Comparison of ENCODE assay signal across 26 cellular contexts in genomic region chr9:127119319-127119709, GRCh38. TPM values are rescaled to one million over a fixed set of nuclear protein-coding genes. Genes with fewer than 3 reads are reported as not detected.
DNase-seq lines count a peak whose midpoint lies in the region; ATAC-seq, FAIRE-seq and TF ChIP-seq lines count a peak whose summit lies in the region.
"Had no signal": no experiment of that assay in that cellular context is flagged by ENCODE, and none has a peak within 500 bp of the region (broad histone marks: within the 10 kb centered on the region; RNA-seq: fewer than 3 reads in every experiment).

No MANE protein-coding gene starts in this region.

- dilution Hi-C loops in IMR-90 (cut with HindIII; ENCODE audit: low sequenced_read_pairs, unreplicated experiment): no loop called here

- H3K9ac ChIP-seq in BLaER1 (no peak overlapping the region), IMR-90 (ENCODE audit: low read depth, low read length) (no peak overlapping the region), K562 (ENCODE audit: insufficient read depth in 1 of 2, low read depth in 2 of 2, low read length in 2 of 2) (no peak overlapping the region), rectal smooth muscle tissue (ENCODE audit: low read length) (no peak overlapping the region)
- H3K9ac ChIP-seq: SK-N-SH had no signal

- peaks cover 26 to 63% of the 10 kb centered on the region in 2 experiments for H3K79me1 ChIP-seq in IMR-90 (ENCODE audit: low read depth in 1 of 2, low read length in 2 of 2)

- TF ChIP-seq CTCF in IMR-90 (conservative IDR thresholded peaks at IDR 0.05; ENCODE audit: low read depth, low read length) (no peak), K562 (IDR thresholded peaks at IDR 0.05 in 2 of 3, conservative IDR thresholded peaks at IDR 0.05 in 1 of 3; ENCODE audit: insufficient read depth in 2 of 3, low read depth in 1 of 3, low read length in 3 of 3) (no peak)

- H3K9me1 ChIP-seq in IMR-90 (ENCODE audit: insufficient read depth, low read length) (peaks cover 32% of the 10 kb centered on the region), K562 (ENCODE audit: control insufficient read depth, insufficient read depth, low read length) (no peaks in the 10 kb centered on the region)

- WGBS in IMR-90 (ENCODE audit: extremely low coverage in 2 of 2, insufficient read length in 1 of 2), 2 experiments: 100% methylated on average over 1 of the region's 4 CpGs; no CpG with 5 or more reads in 1 of the 2 experiments
- 3% methylated on average over 4 of the region's 4 CpGs for WGBS in K562 (ENCODE audit: insufficient coverage, low coverage, missing lambda C conversion rate)

- H3K4me1 ChIP-seq in BLaER1 (peaks cover 91% of the 10 kb centered on the region), IMR-90 (ENCODE audit: control insufficient read depth, insufficient read depth, low read length) (peaks cover 30% of the 10 kb centered on the region), K562 (replicated peaks in 1 of 2; ENCODE audit: control insufficient read depth in 2 of 2, insufficient read depth in 2 of 2, low read length in 2 of 2) (peaks cover 0 to 14% of the 10 kb centered on the region in 2 experiments; a peak in 3 of 5 replicates), rectal smooth muscle tissue (ENCODE audit: control insufficient read depth, insufficient read depth, low read length) (peaks cover 15% of the 10 kb centered on the region)

- peak overlapping the region; percentile 29; the same call in 1 of the 2 replicates for H2AK5ac ChIP-seq in IMR-90 (ENCODE audit: low read depth, low read length)

- H3K18ac ChIP-seq in IMR-90 (ENCODE audit: low read depth, low read length): no peak overlapping the region

- POLR2A ChIA-PET in IMR-90 (lab: Charles Lee; ENCODE audit: unreplicated experiment) (no interaction called here), K562 (lab: Yijun Ruan, JAX) (interaction anchor here (0.6 to 1.2 kb wide), 3 partner anchors 10 to 37 kb away, joined by 3 to 6 read pairs (median 5); no protein-coding TSS in a partner anchor)

- no peaks in the 10 kb centered on the region for H3K79me2 ChIP-seq in K562 (ENCODE audit: control insufficient read depth, insufficient read depth, low read length)

- 0 out of 2 replicates have a peak overlapping the region, but pooled peaks have one; percentile 2 for H3K4ac ChIP-seq in IMR-90 (ENCODE audit: low read depth, low read length)

- H3K27ac ChIP-seq in BLaER1 (no peak overlapping the region), IMR-90 (ENCODE audit: insufficient read depth, low read length) (no peak overlapping the region), K562 (ENCODE audit: extremely low read depth, low read depth, low read length) (no peak overlapping the region), rectal smooth muscle tissue (ENCODE audit: low read depth, low read length) (peak overlapping the region; percentile 1)
- H3K27ac ChIP-seq: upper lobe of right lung had no signal

- CTCF ChIA-PET in IMR-90 (lab: Yijun Ruan, JAX) (interaction anchor here (0.8 kb wide), 1 partner anchor 13 kb away, joined by 3 read pairs; no protein-coding TSS in a partner anchor), K562 (lab: Yijun Ruan, JAX; ENCODE audit: low intra/inter-chr PET ratio) (no interaction called here)

- no peak overlapping the region for H3K56ac ChIP-seq in IMR-90 (ENCODE audit: extremely low read depth, insufficient read depth, low read length)

- BruUV-seq in IMR-90 (replicated peaks; lab: Mats Ljungman, UMichigan): no TSS peak
- BruUV-seq in K562 (replicated peaks; lab: Mats Ljungman, UMichigan): no TSS peak

- no peak for TF ChIP-seq EP300 in K562 (IDR thresholded peaks at IDR 0.05; ENCODE audit: low read length)

- peak overlapping the region; percentile 45; the same call in 1 of the 2 replicates for H3K23ac ChIP-seq in IMR-90 (ENCODE audit: low read depth, low read length)

- in situ Hi-C loops in IMR-90 (cut with MboI; ENCODE audit: low sequenced_read_pairs): no loop called here
- in situ Hi-C loops in K562 (cut with MboI): no loop called here

- ATAC-seq in IMR-90 (ENCODE audit: low read depth): no peak
- no peak for ATAC-seq in K562
- no peak for ATAC-seq in GM18909 (IDR thresholded peaks at IDR 0.05; ENCODE audit: poor library complexity, unreplicated experiment)
- no peak for ATAC-seq in GM21825 (IDR thresholded peaks at IDR 0.05; ENCODE audit: unreplicated experiment)
- ATAC-seq: activated CD4-positive, alpha-beta T cell treated with anti-CD3 and anti-CD28 coated beads for 36 hours; left ventricle myocardium superior; naive thymus-derived CD4-positive, alpha-beta T cell; upper lobe of right lung had no signal

- H4K8ac ChIP-seq in IMR-90 (ENCODE audit: low read depth in 2 of 2, low read length in 2 of 2): no peak overlapping the region

- H3K36me3 ChIP-seq in BLaER1 (0 out of 2 replicates have a peak, but pooled peaks cover 3% of the 10 kb centered on the region), IMR-90 (ENCODE audit: control insufficient read depth, insufficient read depth, low read length) (peaks cover 44% of the 10 kb centered on the region), K562 (ENCODE audit: control insufficient read depth, insufficient read depth, low read length) (no peaks in the 10 kb centered on the region), rectal smooth muscle tissue (ENCODE audit: control insufficient read depth, insufficient read depth, low read length) (no peaks in the 10 kb centered on the region)
- H3K36me3 ChIP-seq: upper lobe of right lung had no signal

- FAIRE-seq in K562 (lab: Jason Lieb, UNC): no peak
- FAIRE-seq: D721Med, endothelial cell of umbilical vein, islet of Langerhans had no signal

- no peak overlapping the region for H2BK120ac ChIP-seq in IMR-90 (ENCODE audit: low read depth, low read length)

- H3K4me2 ChIP-seq in BLaER1 (peak overlapping the region; percentile 99), IMR-90 (ENCODE audit: low read depth, low read length) (peak overlapping the region; percentile 69; the same call in 1 of the 2 replicates), K562 (ENCODE audit: insufficient read depth, low read length) (no peak overlapping the region)
- H3K4me2 ChIP-seq: SK-N-SH had no signal

- H2BK20ac ChIP-seq in IMR-90 (ENCODE audit: low read depth, low read length): no peak overlapping the region

- H2BK15ac ChIP-seq in IMR-90 (ENCODE audit: low read depth, low read length): no peak overlapping the region

- H4K91ac ChIP-seq in IMR-90 (ENCODE audit: insufficient read depth, low read depth, low read length): no peak overlapping the region

- H3K4me3 ChIP-seq in BLaER1 (no peak overlapping the region), IMR-90 (ENCODE audit: insufficient read depth, low read depth, low read length) (no peak overlapping the region), K562 (no peak overlapping the region), rectal smooth muscle tissue (ENCODE audit: low read length) (no peak overlapping the region)
- H3K4me3 ChIP-seq: upper lobe of right lung had no signal

- peaks cover 6% of the 10 kb centered on the region; the same call in 1 of the 2 replicates for H4K20me1 ChIP-seq in BLaER1
- H4K20me1 ChIP-seq in IMR-90 (ENCODE audit: insufficient read depth, low read length): peaks cover 40% of the 10 kb centered on the region
- H4K20me1 ChIP-seq in K562 (replicated peaks; ENCODE audit: control insufficient read depth, insufficient read depth, low read length): peaks cover 23% of the 10 kb centered on the region

- no peak overlapping the region for H2AFZ ChIP-seq in IMR-90 (replicated peaks; ENCODE audit: low read length, poor library complexity)
- no peak overlapping the region for H2AFZ ChIP-seq in K562 (ENCODE audit: low read depth, low read length)

- no peak for TF ChIP-seq POLR2A in IMR-90 (IDR thresholded peaks at IDR 0.05; ENCODE audit: low read depth, low read length)
- TF ChIP-seq POLR2A in K562 (conservative IDR thresholded peaks at IDR 0.05): no peak

- DNase-seq in IMR-90: no peak
- no peak for DNase-seq in K562 (ENCODE audit: extremely low read depth in 1 of 4, low spot score in 3 of 4)
- no peak for DNase-seq in NCI-H446 (lab: John Stamatoyannopoulos, UW)
- DNase-seq: activated CD4-positive, alpha-beta T cell treated with anti-CD3 and anti-CD28 coated beads for 36 hours; activated gamma-delta T cell treated with Interleukin-2 at 50 U/mL for 16 hours; activated T-cell treated with anti-CD3 and anti-CD28 coated beads, Interleukin-2, amount 50 U/mL, for 1 hour; CD4-positive, CD25-positive, alpha-beta regulatory T cell; EL; GOT3; left ventricle myocardium superior; naive thymus-derived CD4-positive, alpha-beta T cell; NCI-H1417 treated with DMSO at 0.1 percent for 48 hours; NCI-H2081; NCI-H2227 treated with DMSO at 0.1 percent for 48 hours; retina; SK-N-SH; T-helper 2 cell; upper lobe of right lung had no signal

- intact Hi-C loops in IMR-90 (cut with micrococcal nuclease): no loop called here
- intact Hi-C loops in K562 (cut with micrococcal nuclease): no loop called here

- H3K9me3 ChIP-seq in BLaER1: no peaks in the 10 kb centered on the region
- no peaks in the 10 kb centered on the region for H3K9me3 ChIP-seq in IMR-90 (ENCODE audit: control insufficient read depth, insufficient read depth, low read length)
- no peaks in the 10 kb centered on the region for H3K9me3 ChIP-seq in K562 (replicated peaks; ENCODE audit: control insufficient read depth, insufficient read depth, low read depth, low read length)
- H3K9me3 ChIP-seq: SK-N-SH, upper lobe of right lung had no signal

- no peak overlapping the region for H3K14ac ChIP-seq in IMR-90 (replicated peaks; ENCODE audit: low read depth, low read length)

- H3K27me3 ChIP-seq in BLaER1 (no peaks in the 10 kb centered on the region), IMR-90 (ENCODE audit: control insufficient read depth, insufficient read depth, low read length) (no peaks in the 10 kb centered on the region), K562 (ENCODE audit: control insufficient read depth in 2 of 2, insufficient read depth in 2 of 2, low read length in 2 of 2) (peaks cover 33 to 73% of the 10 kb centered on the region in 2 experiments; a peak in 4 of 5 replicates), rectal smooth muscle tissue (ENCODE audit: control insufficient read depth, insufficient read depth, low read length) (no peaks in the 10 kb centered on the region)
- H3K27me3 ChIP-seq: upper lobe of right lung had no signal

- no peak for TF ChIP-seq RAD21 in IMR-90 (IDR thresholded peaks at IDR 0.05; ENCODE audit: low read length)
- TF ChIP-seq RAD21 in K562 (CRISPR knock-in tag; conservative IDR thresholded peaks at IDR 0.05 in 1 of 2, IDR thresholded peaks at IDR 0.05 in 1 of 2): no peak

- H2BK5ac ChIP-seq in IMR-90 (ENCODE audit: low read depth, low read length, poor library complexity, severe bottlenecking): no peak overlapping the region

- no peak overlapping the region for H2AK9ac ChIP-seq in IMR-90 (replicated peaks; ENCODE audit: low read depth, low read length, poor library complexity)

- no peak overlapping the region for H4K5ac ChIP-seq in IMR-90 (ENCODE audit: low read depth, low read length)

RNA-seq across cellular contexts. Expression of gene ANGPTL2, which starts 3.1 kb away (rescaled TPM):
- 9.5 and 14.7 TPM in 2 replicates for total RNA-seq in IMR-90 (2012; rRNA removed)
- polyA plus RNA-seq in IMR-90 (2012; rRNA removed): 23.5 and 25.1 TPM in 2 replicates
- polyA plus RNA-seq in IMR-90 (2012; cell fraction: cytosol; rRNA removed): 17.2 and 30.6 TPM in 2 replicates
- polyA plus RNA-seq in IMR-90 (2012; cell fraction: nucleus; rRNA removed; ENCODE audit: low replicate concordance): 24.7 and 29.8 TPM in 2 replicates
- total RNA-seq in K562 (2011; cell fraction: chromatin; rRNA removed; ENCODE audit: low replicate concordance): not detected in 2 replicates
- total RNA-seq in K562 (2011; cell fraction: nucleolus; rRNA removed): not detected in 2 replicates
- total RNA-seq in K562 (2011; cell fraction: nucleoplasm; rRNA removed): not detected in 2 replicates
- total RNA-seq in K562 (2014; rRNA removed): not detected in 2 replicates
- total RNA-seq in K562 (2014; rRNA removed; fragmentation: Illumina TruSeq; extraction: Trizol): not detected in 2 replicates
- not detected in 2 replicates for total RNA-seq in K562 (2015; rRNA removed; fragmentation: Illumina TruSeq; extraction: Trizol)
- not detected in 2 replicates for total RNA-seq in K562 (2021)
- not detected in 2 replicates for polyA plus RNA-seq in K562 (2011; rRNA removed)
- polyA plus RNA-seq in K562 (2011; cell fraction: cytosol; rRNA removed): 0.01 TPM in 1 of 2 replicates, not detected in the other
- not detected in 2 replicates for polyA plus RNA-seq in K562 (2011; cell fraction: nucleus; rRNA removed)
- 0.03 TPM in 1 of 2 replicates, not detected in the other for polyA plus RNA-seq in K562 (2012)
- polyA plus RNA-seq in K562 (2014; fragmentation: Illumina TruSeq; extraction: Trizol): not detected in 2 replicates
- polyA plus RNA-seq in K562 (2014; fragmentation: Nextera tagmentation; extraction: Ambion mirVana): not detected
- not detected in 2 replicates for polyA plus RNA-seq in K562 (2014; rRNA removed)
- not detected in 2 replicates for polyA minus RNA-seq in K562 (2011; rRNA and poly(A)+ RNA removed)
- polyA minus RNA-seq in K562 (2011; cell fraction: cytosol; rRNA and poly(A)+ RNA removed): not detected in 2 replicates
- polyA minus RNA-seq in K562 (2011; cell fraction: nucleus; rRNA and poly(A)+ RNA removed): not detected in 2 replicates
- total RNA-seq: activated CD4-positive, alpha-beta T cell treated with anti-CD3 and anti-CD28 coated beads for 36 hours; activated CD8-positive, alpha-beta memory T cell treated with anti-CD3 and anti-CD28 coated beads for 36 hours; CD4-positive, CD25-positive, alpha-beta regulatory T cell; naive thymus-derived CD4-positive, alpha-beta T cell had no signal
- polyA plus RNA-seq: CD4-positive, CD25-positive, alpha-beta regulatory T cell; naive thymus-derived CD4-positive, alpha-beta T cell had no signal
